Comparison of ENCODE assay signal across 24 cellular contexts in the genomic region with DNA sequence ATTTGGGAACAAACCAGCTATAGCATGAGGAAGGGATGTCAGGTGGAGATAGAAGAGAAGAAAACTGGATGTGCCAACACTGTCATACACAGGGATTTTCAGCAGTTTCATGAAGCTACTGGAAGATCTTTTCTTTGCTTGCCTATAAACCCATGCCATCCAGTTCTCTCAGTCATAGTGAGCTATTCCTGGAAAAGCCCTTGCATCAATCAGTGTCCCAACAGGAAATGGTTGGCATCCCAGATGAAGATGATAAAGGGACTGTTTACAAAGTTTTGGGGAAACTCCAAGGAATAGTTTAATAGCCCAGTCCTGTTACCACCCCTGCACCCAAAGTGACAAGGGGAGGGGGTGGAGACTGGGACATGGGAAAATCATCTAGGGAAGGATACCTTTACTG.
"Had no signal": no experiment of that assay in that cellular context is flagged by ENCODE, and none has a peak within 500 bp of the region (broad histone marks: within the 10 kb centered on the region; RNA-seq: fewer than 3 reads in every experiment).

No MANE protein-coding gene starts in this region.

- ATAC-seq: stimulated activated effector memory CD8-positive, alpha-beta T cell treated with anti-CD3 and anti-CD28 coated beads, Interleukin-12 subunit alpha, Interleukin-12 subunit beta, amount 100 ng/mL, for 72 hours; stimulated activated memory B cell treated with anti-CD40 and anti-IgM and Interleukin-4, amounts not matched to agents 10 μg/mL and 1 μg/mL and 100 μg/mL, for 72 hours; stimulated activated naive B cell treated with anti-CD40 and anti-IgM and Interleukin-4, amounts not matched to agents 10 μg/mL and 1 μg/mL and 100 μg/mL, for 72 hours; stimulated activated naive CD8-positive, alpha-beta T cell treated with anti-CD3 and anti-CD28 coated beads, Interleukin-15, amount 100 ng/mL, for 72 hours; stimulated activated naive CD8-positive, alpha-beta T cell treated with anti-CD3 and anti-CD28 coated beads, Interleukin-15, Interleukin-2, amounts not matched to agents 100 U/mL and 50 U/mL, for 24 hours; upper lobe of right lung had no signal

- H3K27ac Mint-ChIP-seq: stimulated activated effector memory CD8-positive, alpha-beta T cell treated with anti-CD3 and anti-CD28 coated beads, Interleukin-12 subunit alpha, Interleukin-12 subunit beta, amount 100 ng/mL, for 72 hours; stimulated activated memory B cell treated with anti-CD40 and anti-IgM and Interleukin-4, amounts not matched to agents 10 μg/mL and 1 μg/mL and 100 μg/mL, for 72 hours; stimulated activated naive B cell treated with anti-CD40 and anti-IgM and Interleukin-4, amounts not matched to agents 10 μg/mL and 1 μg/mL and 100 μg/mL, for 72 hours; stimulated activated naive CD8-positive, alpha-beta T cell treated with anti-CD3 and anti-CD28 coated beads, Interleukin-15, amount 100 ng/mL, for 72 hours; stimulated activated naive CD8-positive, alpha-beta T cell treated with anti-CD3 and anti-CD28 coated beads, Interleukin-15, Interleukin-2, amounts not matched to agents 100 ng/mL and 50 ng/mL, for 24 hours; type B pancreatic cell had no signal

- H3K36me3 Mint-ChIP-seq: stimulated activated effector memory CD8-positive, alpha-beta T cell treated with anti-CD3 and anti-CD28 coated beads, Interleukin-12 subunit alpha, Interleukin-12 subunit beta, amount 100 ng/mL, for 72 hours; stimulated activated memory B cell treated with anti-CD40 and anti-IgM and Interleukin-4, amounts not matched to agents 10 μg/mL and 1 μg/mL and 100 μg/mL, for 72 hours; stimulated activated naive B cell treated with anti-CD40 and anti-IgM and Interleukin-4, amounts not matched to agents 10 μg/mL and 1 μg/mL and 100 μg/mL, for 72 hours; type B pancreatic cell had no signal

- H3K4me3 Mint-ChIP-seq: stimulated activated effector memory CD8-positive, alpha-beta T cell treated with anti-CD3 and anti-CD28 coated beads, Interleukin-12 subunit alpha, Interleukin-12 subunit beta, amount 100 ng/mL, for 72 hours; stimulated activated memory B cell treated with anti-CD40 and anti-IgM and Interleukin-4, amounts not matched to agents 10 μg/mL and 1 μg/mL and 100 μg/mL, for 72 hours; stimulated activated naive B cell treated with anti-CD40 and anti-IgM and Interleukin-4, amounts not matched to agents 10 μg/mL and 1 μg/mL and 100 μg/mL, for 72 hours; stimulated activated naive CD8-positive, alpha-beta T cell treated with anti-CD3 and anti-CD28 coated beads, Interleukin-15, amount 100 ng/mL, for 72 hours; stimulated activated naive CD8-positive, alpha-beta T cell treated with anti-CD3 and anti-CD28 coated beads, Interleukin-15, Interleukin-2, amounts not matched to agents 100 ng/mL and 50 ng/mL, for 24 hours; type B pancreatic cell had no signal

- DNase-seq: stimulated activated CD4-positive, alpha-beta T cell treated with anti-CD3 and anti-CD28 coated beads, Interleukin-2, amount 100 ng/mL, for 48 hours; stimulated activated CD4-positive, alpha-beta T cell treated with anti-CD3 and anti-CD28 coated beads, Interleukin-4, amount 100 ng/mL, for 1 hour; stimulated activated CD4-positive, alpha-beta T cell treated with anti-CD3 and anti-CD28 coated beads, Interleukin-4, amount 100 ng/mL, for 24 hours; stimulated activated CD4-positive, alpha-beta T cell treated with anti-CD3 and anti-CD28 coated beads, Interleukin-4, amount 100 ng/mL, for 4 hours; stimulated activated CD8-positive, alpha-beta memory T cell treated with anti-CD3 and anti-CD28 coated beads, Interleukin-4, amount 100 ng/mL, for 48 hours; stimulated activated naive B cell treated with anti-CD40 and anti-IgM and Interleukin-4, amounts not matched to agents 10 μg/mL and 1 μg/mL and 100 μg/mL, for 72 hours; stimulated activated naive CD4-positive, alpha-beta T cell; stimulated activated naive CD4-positive, alpha-beta T cell treated with Interleukin-2 at 50 U/mL for 16 hours; stimulated activated naive CD8-positive, alpha-beta T cell treated with anti-CD3 and anti-CD28 coated beads, Interleukin-15, amount 100 ng/mL, for 72 hours; stimulated activated naive CD8-positive, alpha-beta T cell treated with anti-CD3 and anti-CD28 coated beads, Interleukin-15, Interleukin-2, amounts not matched to agents 100 U/mL and 50 U/mL, for 24 hours; stomach; substantia nigra; testis; thyroid gland; tibial artery; transverse colon; trophoblast cell; upper lobe of left lung; upper lobe of right lung; uterus had no signal

- H3K4me1 Mint-ChIP-seq: stimulated activated effector memory CD8-positive, alpha-beta T cell treated with anti-CD3 and anti-CD28 coated beads, Interleukin-12 subunit alpha, Interleukin-12 subunit beta, amount 100 ng/mL, for 72 hours; stimulated activated memory B cell treated with anti-CD40 and anti-IgM and Interleukin-4, amounts not matched to agents 10 μg/mL and 1 μg/mL and 100 μg/mL, for 72 hours; stimulated activated naive B cell treated with anti-CD40 and anti-IgM and Interleukin-4, amounts not matched to agents 10 μg/mL and 1 μg/mL and 100 μg/mL, for 72 hours; stimulated activated naive CD8-positive, alpha-beta T cell treated with anti-CD3 and anti-CD28 coated beads, Interleukin-15, amount 100 ng/mL, for 72 hours had no signal

- H3K9me3 Mint-ChIP-seq: stimulated activated effector memory CD8-positive, alpha-beta T cell treated with anti-CD3 and anti-CD28 coated beads, Interleukin-12 subunit alpha, Interleukin-12 subunit beta, amount 100 ng/mL, for 72 hours; stimulated activated memory B cell treated with anti-CD40 and anti-IgM and Interleukin-4, amounts not matched to agents 10 μg/mL and 1 μg/mL and 100 μg/mL, for 72 hours; stimulated activated naive B cell treated with anti-CD40 and anti-IgM and Interleukin-4, amounts not matched to agents 10 μg/mL and 1 μg/mL and 100 μg/mL, for 72 hours; stimulated activated naive CD8-positive, alpha-beta T cell treated with anti-CD3 and anti-CD28 coated beads, Interleukin-15, amount 100 ng/mL, for 72 hours; stimulated activated naive CD8-positive, alpha-beta T cell treated with anti-CD3 and anti-CD28 coated beads, Interleukin-15, Interleukin-2, amounts not matched to agents 100 ng/mL and 50 ng/mL, for 24 hours; type B pancreatic cell had no signal
